Comparison of ENCODE assay signal across 8 cellular contexts in the genomic region with DNA sequence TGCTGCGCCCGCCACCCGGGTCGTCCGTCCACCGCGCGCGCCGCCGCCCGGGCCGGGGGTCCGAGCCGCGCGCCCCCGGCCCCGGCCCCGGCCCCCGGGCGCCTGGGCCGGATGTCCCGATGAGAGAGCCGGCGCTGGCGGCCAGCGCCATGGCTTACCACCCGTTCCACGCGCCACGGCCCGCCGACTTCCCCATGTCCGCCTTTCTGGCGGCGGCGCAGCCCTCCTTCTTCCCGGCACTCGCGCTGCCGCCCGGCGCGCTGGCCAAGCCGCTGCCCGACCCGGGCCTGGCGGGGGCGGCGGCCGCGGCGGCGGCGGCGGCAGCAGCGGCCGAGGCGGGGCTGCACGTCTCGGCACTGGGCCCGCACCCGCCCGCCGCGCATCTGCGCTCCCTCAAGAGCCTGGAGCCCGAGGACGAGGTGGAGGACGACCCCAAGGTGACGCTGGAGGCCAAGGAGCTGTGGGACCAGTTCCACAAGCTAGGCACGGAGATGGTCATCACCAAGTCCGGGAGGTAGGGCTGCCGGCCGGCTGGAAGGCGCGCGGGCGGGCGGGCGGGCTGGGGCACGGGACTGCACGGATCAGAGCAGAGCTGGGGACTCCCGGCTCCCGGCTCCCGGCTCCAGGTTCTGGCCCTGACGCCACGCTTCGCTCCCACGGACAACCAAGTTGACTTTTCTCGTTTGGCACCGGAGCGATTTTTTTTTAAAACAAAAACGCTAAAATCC. TPM values are rescaled to one million over a fixed set of nuclear protein-coding genes. Genes with fewer than 3 reads are reported as not detected.
DNase-seq lines count a peak whose midpoint lies in the region; ATAC-seq, FAIRE-seq and TF ChIP-seq lines count a peak whose summit lies in the region.

No MANE protein-coding gene starts in this region.

- no peak for ATAC-seq in GM19455 (IDR thresholded peaks at IDR 0.05; ENCODE audit: unreplicated experiment)

- H2AFZ ChIP-seq in H1 (ENCODE audit: low read length) = no peak overlapping the region

- H3K27ac ChIP-seq in H1 (ENCODE audit: low read depth, low read length) = no peak overlapping the region

- H3K9me3 ChIP-seq in Caco-2 (no peaks in the 10 kb centered on the region), H1 (ENCODE audit: insufficient read depth in 2 of 2, low read depth in 1 of 2, low read length in 1 of 2) (no peaks in the 10 kb centered on the region)

- BruUV-seq in Caco-2 (replicated peaks; lab: Mats Ljungman, UMichigan) = no TSS peak

- H3K14ac ChIP-seq in H1 (ENCODE audit: insufficient read length) = no peak overlapping the region

- H3K79me2 ChIP-seq in H1 (ENCODE audit: control insufficient read depth in 1 of 2, insufficient read depth in 2 of 2, low read length in 2 of 2) = no peaks in the 10 kb centered on the region

- H2BK12ac ChIP-seq in H1 (ENCODE audit: low read depth, low read length) = no peak overlapping the region

- H4K5ac ChIP-seq in H1 (ENCODE audit: insufficient read length, low read depth, low read length) = no peak overlapping the region

- no peak for TF ChIP-seq RAD21 in H1 (IDR thresholded peaks at IDR 0.05 in 1 of 2, conservative IDR thresholded peaks at IDR 0.05 in 1 of 2; ENCODE audit: low read depth in 2 of 2, low read length in 2 of 2)

- H3K9ac ChIP-seq in H1 (replicated peaks in 1 of 4; ENCODE audit: extremely low read depth in 1 of 4, low read depth in 3 of 4, low read length in 3 of 4) = no peak overlapping the region

- no peak overlapping the region for H3K23ac ChIP-seq in H1 (ENCODE audit: insufficient read length)

- H2BK20ac ChIP-seq in H1 (ENCODE audit: low read length) = no peak overlapping the region

- no peak for FAIRE-seq in H1 (lab: Jason Lieb, UNC)

- WGBS in H1 (ENCODE audit: extremely low coverage in 1 of 2, insufficient coverage in 1 of 2, insufficient read length in 1 of 2, insufficient replicate concordance in 2 of 2, low coverage in 1 of 2, low lambda C conversion rate in 2 of 2, missing lambda C conversion rate in 1 of 2), 2 experiments = 3% methylated on average over 42 of the region's 95 CpGs; no CpG with 5 or more reads in 1 of the 2 experiments

- TF ChIP-seq CTCF in Caco-2 (IDR thresholded peaks at IDR 0.05; ENCODE audit: insufficient read depth in 1 of 2, low read depth in 1 of 2, low read length in 1 of 2, severe bottlenecking in 1 of 2, unreplicated experiment in 1 of 2) (no peak), H1 (IDR thresholded peaks at IDR 0.05; ENCODE audit: control extremely low read depth in 1 of 3, insufficient read depth in 1 of 3, low read depth in 1 of 3, low read length in 3 of 3) (no peak), osteocyte (IDR thresholded peaks at IDR 0.05) (no peak)

- no peak overlapping the region for H2BK120ac ChIP-seq in H1 (replicated peaks; ENCODE audit: low read depth, low read length)

- peak overlapping the region; percentile 59 to 80 for H3K4me2 ChIP-seq in H1 (ENCODE audit: insufficient read depth in 1 of 2, low read depth in 2 of 2, low read length in 2 of 2)

- H3K27me3 ChIP-seq in Caco-2 (replicated peaks; ENCODE audit: control insufficient read depth, insufficient read depth, low read length) (no peaks in the 10 kb centered on the region), H1 (replicated peaks in 1 of 4; ENCODE audit: control insufficient read depth in 3 of 4, extremely low read depth in 1 of 4, insufficient read depth in 3 of 4, low read length in 3 of 4) (peaks cover 99 to 100% (median 100%) of the 10 kb centered on the region in 4 experiments)

- no peak overlapping the region for H2BK15ac ChIP-seq in H1 (ENCODE audit: low read length)

- TF ChIP-seq EP300 in H1 (IDR thresholded peaks at IDR 0.05; ENCODE audit: borderline replicate concordance in 1 of 2, low read depth in 2 of 2, low read length in 2 of 2) = no peak

- H3K4ac ChIP-seq in H1 (replicated peaks; ENCODE audit: insufficient read length, low read depth, low read length) = no peak overlapping the region

- H3K4me3 Mint-ChIP-seq in Caco-2 (ENCODE audit: unreplicated experiment) (peak overlapping the region; percentile 85), osteocyte (ENCODE audit: unreplicated experiment) (peak overlapping the region; percentile 84)

- peaks cover 33 to 48% of the 10 kb centered on the region in 2 experiments for H4K20me1 ChIP-seq in H1 (replicated peaks in 1 of 2; ENCODE audit: control insufficient read depth in 1 of 2, insufficient read depth in 2 of 2, low read length in 2 of 2)

- intact Hi-C loops in Caco-2 (cut with micrococcal nuclease; ENCODE audit: unreplicated experiment) = no loop called here

- H3K4me1 Mint-ChIP-seq in Caco-2 (ENCODE audit: low read depth, unreplicated experiment) (peaks cover 9% of the 10 kb centered on the region), osteocyte (ENCODE audit: unreplicated experiment) (peaks cover 29% of the 10 kb centered on the region)

- no peak overlapping the region for H3K18ac ChIP-seq in H1 (ENCODE audit: extremely low read depth, low read length)

- H4K91ac ChIP-seq in H1 (replicated peaks; ENCODE audit: insufficient read length, low read length) = no peak overlapping the region

- POLR2A ChIA-PET in Caco-2 (lab: Charles Lee) = interaction anchor here (0.6 to 1.3 kb wide), 3 partner anchors 9 to 175 kb away, joined by 3 read pairs; no protein-coding TSS in a partner anchor
- POLR2A ChIA-PET in H1 (lab: Charles Lee; ENCODE audit: partially characterized antibody) = no interaction called here

- H4K8ac ChIP-seq in H1 (ENCODE audit: extremely low read depth, insufficient read depth, low read length) = no peak overlapping the region; the same call in 1 of the 2 replicates

- no peaks in the 10 kb centered on the region for H3K79me1 ChIP-seq in H1 (ENCODE audit: low read depth, low read length)

- H3K36me3 Mint-ChIP-seq in Caco-2 (ENCODE audit: insufficient read depth, unreplicated experiment) = peaks cover 18% of the 10 kb centered on the region
- H3K36me3 Mint-ChIP-seq in osteocyte (ENCODE audit: unreplicated experiment) = peaks cover 14% of the 10 kb centered on the region

- no peak for TF ChIP-seq POLR2A in H1 (IDR thresholded peaks at IDR 0.05; ENCODE audit: control extremely low read depth in 1 of 2, low read depth in 2 of 2, low read length in 2 of 2)

- CTCF ChIA-PET in Caco-2 (lab: Charles Lee) (interaction anchor here (0.6 to 2.7 kb wide), 10 partner anchors 9 to 429 kb away, joined by 3 to 12 read pairs (median 4); no protein-coding TSS in a partner anchor), H1 (lab: Charles Lee; ENCODE audit: partially characterized antibody) (interaction anchor here (1.0 to 3.6 kb wide), 7 partner anchors 9 to 429 kb away, joined by 3 to 12 read pairs (median 9); no protein-coding TSS in a partner anchor)

- H3K27me3 Mint-ChIP-seq in Caco-2 (ENCODE audit: insufficient read depth, unreplicated experiment) (no peaks in the 10 kb centered on the region), osteocyte (ENCODE audit: unreplicated experiment) (no peaks in the 10 kb centered on the region)

- H2BK5ac ChIP-seq in H1 (ENCODE audit: low read depth, low read length) = no peak overlapping the region

- H3K9me3 Mint-ChIP-seq in Caco-2 (ENCODE audit: unreplicated experiment) (no peaks in the 10 kb centered on the region), osteocyte (ENCODE audit: unreplicated experiment) (no peaks in the 10 kb centered on the region)

- H3K36me3 ChIP-seq in Caco-2 (ENCODE audit: control insufficient read depth, insufficient read depth, low read length) (no peaks in the 10 kb centered on the region), H1 (ENCODE audit: control insufficient read depth in 2 of 4, insufficient read depth in 4 of 4, low read length in 3 of 4) (peaks cover 0 to 15% (median 0%) of the 10 kb centered on the region in 4 experiments; a peak in 1 of 8 replicates)

- DNase-seq in Caco-2 = peak; percentile 79 to 82
- peak; percentile 26 for DNase-seq in NOMO-1 treated with DMSO at 0.1 percent for 48 hours (lab: John Stamatoyannopoulos, UW; ENCODE audit: unreplicated experiment)
- DNase-seq in H1 (ENCODE audit: low read depth in 1 of 2, low spot score in 2 of 2) = peak in 1 of 2 experiments; percentile 56
- DNase-seq in osteocyte (ENCODE audit: extremely low spot score, unreplicated experiment) = no peak
- DNase-seq in NK-92 (lab: John Stamatoyannopoulos, UW; ENCODE audit: unreplicated experiment) = no peak
- DNase-seq in NCI-H526 treated with DMSO at 0.1 percent for 48 hours (lab: John Stamatoyannopoulos, UW) = no peak
- DNase-seq in nucleus accumbens (lab: John Stamatoyannopoulos, UW) = no peak

- peaks cover 2% of the 10 kb centered on the region; the same call in 1 of the 2 replicates for H3K23me2 ChIP-seq in H1 (ENCODE audit: low read depth, low read length)

- no peak overlapping the region for H3K27ac Mint-ChIP-seq in Caco-2 (ENCODE audit: unreplicated experiment)
- peak overlapping the region; percentile 87 for H3K27ac Mint-ChIP-seq in osteocyte (ENCODE audit: unreplicated experiment)

- H2AK5ac ChIP-seq in H1 (ENCODE audit: low read depth, low read length) = no peak overlapping the region

- no peak overlapping the region for H3K56ac ChIP-seq in H1 (replicated peaks; ENCODE audit: insufficient read length, low read depth, low read length)

- peaks cover 8% of the 10 kb centered on the region for H3K4me1 ChIP-seq in Caco-2
- H3K4me1 ChIP-seq in H1 (replicated peaks in 1 of 4; ENCODE audit: control insufficient read depth in 3 of 4, insufficient read depth in 4 of 4, low read length in 3 of 4) = peaks cover 0 to 48% (median 32%) of the 10 kb centered on the region in 4 experiments; a peak in 6 of 7 replicates

- H3K4me3 ChIP-seq in Caco-2 (ENCODE audit: low read depth, low read length) (peak overlapping the region; percentile 72), H1 (ENCODE audit: extremely low read depth in 1 of 4, insufficient read depth in 2 of 4, low read depth in 3 of 4, low read length in 4 of 4) (no peak overlapping the region)

RNA-seq across cellular contexts. Expression of a gene that starts 0.6 kb away (rescaled TPM):
- total RNA-seq in Caco-2 (2022) (8.9 and 11.5 TPM in 2 replicates), osteocyte (24.6 and 25.9 TPM in 2 replicates)
- not detected in 2 replicates for total RNA-seq in H1 (2021; fragmentation: NEBNext Ultra II Directional; extraction: Animal tissue kit (Norgen Biotek cat#: 25700))
- 0.02 TPM in 1 of 2 replicates, not detected in the other for polyA plus RNA-seq in H1 (2011; rRNA removed)
- not detected for polyA plus RNA-seq in H1 (2011; cell fraction: cytosol; rRNA removed)
- polyA plus RNA-seq in H1 (2011; cell fraction: nucleus; rRNA removed) = not detected
- polyA plus RNA-seq in H1 (2012, experiment 1 of 2) = 0.09 TPM in 1 of 4 replicates, not detected in the others
- not detected for polyA plus RNA-seq in H1 (2012, experiment 2 of 2)
- not detected for polyA plus RNA-seq in H1 (2013, experiment 1 of 2)
- not detected for polyA plus RNA-seq in H1 (2013, experiment 2 of 2)
- polyA minus RNA-seq in H1 (2011; rRNA and poly(A)+ RNA removed) = not detected in 2 replicates
- polyA minus RNA-seq in H1 (2011; cell fraction: cytosol; rRNA and poly(A)+ RNA removed) = not detected
- polyA minus RNA-seq in H1 (2011; cell fraction: nucleus; rRNA and poly(A)+ RNA removed) = not detected

RNA-seq across cellular contexts. Expression of a gene that starts 52.0 kb away (rescaled TPM):
- total RNA-seq in Caco-2 (2022) (2.5 TPM in 2 replicates), osteocyte (not detected in 2 replicates)
- total RNA-seq in H1 (2021; fragmentation: NEBNext Ultra II Directional; extraction: Animal tissue kit (Norgen Biotek cat#: 25700)) = not detected in 2 replicates
- 0.02 TPM in 1 of 2 replicates, not detected in the other for polyA plus RNA-seq in H1 (2011; rRNA removed)
- not detected for polyA plus RNA-seq in H1 (2011; cell fraction: cytosol; rRNA removed)
- polyA plus RNA-seq in H1 (2011; cell fraction: nucleus; rRNA removed) = not detected
- polyA plus RNA-seq in H1 (2012, experiment 1 of 2) = 0.15 to 0.34 TPM in 2 of 4 replicates, not detected in the others
- polyA plus RNA-seq in H1 (2012, experiment 2 of 2) = 0.04 TPM
- polyA plus RNA-seq in H1 (2013, experiment 1 of 2) = not detected
- 0.02 TPM for polyA plus RNA-seq in H1 (2013, experiment 2 of 2)
- not detected in 2 replicates for polyA minus RNA-seq in H1 (2011; rRNA and poly(A)+ RNA removed)
- not detected for polyA minus RNA-seq in H1 (2011; cell fraction: cytosol; rRNA and poly(A)+ RNA removed)
- polyA minus RNA-seq in H1 (2011; cell fraction: nucleus; rRNA and poly(A)+ RNA removed) = not detected

Comparison
In these comparisons a context has a peak if more than half of its experiments do, and no peak if none do; other contexts are left out.
1. DNase-seq: peak in Caco-2 (2 of 2) and NOMO-1 treated with DMSO at 0.1 percent for 48 hours (single experiment); none in osteocyte (single experiment), NK-92 (single experiment), NCI-H526 treated with DMSO at 0.1 percent for 48 hours (single experiment) and nucleus accumbens (0 of 56).